17 cellular contexts compared by ENCODE assay signal in genomic region chr4:30868257-30868656, GRCh38.
"Had no signal": no experiment of that assay in that cellular context is flagged by ENCODE, and none has a peak within 500 bp of the region (broad histone marks: within the 10 kb centered on the region; RNA-seq: fewer than 3 reads in every experiment).

No MANE protein-coding gene starts in this region.

- H3K27me3 ChIP-seq: body of pancreas, heart left ventricle, pancreas, stomach, upper lobe of right lung had no signal

- H3K4me1 Mint-ChIP-seq: activated CD4-positive, alpha-beta memory T cell treated with anti-CD3 and anti-CD28 coated beads, Interleukin-2, amount 10 ng/mL, durations not matched to agents 7 days and 5 days; activated CD8-positive, alpha-beta memory T cell treated with anti-CD3 and anti-CD28 coated beads, Interleukin-2, amount 10 ng/mL, durations not matched to agents 7 days and 5 days; naive thymus-derived CD8-positive, alpha-beta T cell had no signal

- H3K4me1 ChIP-seq: pancreas, upper lobe of right lung had no signal

- H3K27ac Mint-ChIP-seq: activated CD4-positive, alpha-beta memory T cell treated with anti-CD3 and anti-CD28 coated beads, Interleukin-2, amount 10 ng/mL, durations not matched to agents 7 days and 5 days; activated CD8-positive, alpha-beta memory T cell treated with anti-CD3 and anti-CD28 coated beads, Interleukin-2, amount 10 ng/mL, durations not matched to agents 7 days and 5 days; activated naive CD8-positive, alpha-beta T cell; naive thymus-derived CD8-positive, alpha-beta T cell had no signal

- H3K4me3 ChIP-seq: body of pancreas, heart left ventricle, left ventricle myocardium inferior, pancreas, stomach, upper lobe of right lung had no signal

- H3K27me3 Mint-ChIP-seq: activated CD4-positive, alpha-beta memory T cell treated with anti-CD3 and anti-CD28 coated beads, Interleukin-2, amount 10 ng/mL, durations not matched to agents 7 days and 5 days; activated CD8-positive, alpha-beta memory T cell treated with anti-CD3 and anti-CD28 coated beads, Interleukin-2, amount 10 ng/mL, durations not matched to agents 7 days and 5 days; activated naive CD8-positive, alpha-beta T cell; naive thymus-derived CD8-positive, alpha-beta T cell had no signal

- ATAC-seq: activated CD8-positive, alpha-beta memory T cell treated with anti-CD3 and anti-CD28 coated beads, Interleukin-2, amount 10 ng/mL, durations not matched to agents 7 days and 5 days; body of pancreas; naive thymus-derived CD8-positive, alpha-beta T cell; pancreas; upper lobe of right lung had no signal

- H3K36me3 ChIP-seq: heart left ventricle, left ventricle myocardium inferior, pancreas, stomach, upper lobe of right lung had no signal

- H3K36me3 Mint-ChIP-seq: activated CD8-positive, alpha-beta memory T cell treated with anti-CD3 and anti-CD28 coated beads, Interleukin-2, amount 10 ng/mL, durations not matched to agents 7 days and 5 days; activated naive CD8-positive, alpha-beta T cell had no signal

- H3K9me3 ChIP-seq: body of pancreas, pancreas, stomach, upper lobe of right lung had no signal

- H3K27ac ChIP-seq: body of pancreas, left ventricle myocardium inferior, pancreas, upper lobe of right lung had no signal

- H3K4me3 Mint-ChIP-seq: activated CD4-positive, alpha-beta memory T cell treated with anti-CD3 and anti-CD28 coated beads, Interleukin-2, amount 10 ng/mL, durations not matched to agents 7 days and 5 days; activated CD8-positive, alpha-beta memory T cell treated with anti-CD3 and anti-CD28 coated beads, Interleukin-2, amount 10 ng/mL, durations not matched to agents 7 days and 5 days; activated naive CD8-positive, alpha-beta T cell; naive thymus-derived CD8-positive, alpha-beta T cell had no signal

- DNase-seq: activated CD4-positive, alpha-beta memory T cell treated with anti-CD3 and anti-CD28 coated beads, Interleukin-2, amount 10 ng/mL, durations not matched to agents 7 days and 5 days; activated CD4-positive, alpha-beta T cell treated with anti-CD3 and anti-CD28 coated beads for 48 hours; activated CD4-positive, CD25-positive, alpha-beta regulatory T cell; activated CD8-positive, alpha-beta memory T cell treated with anti-CD3 and anti-CD28 coated beads, Interleukin-2, amount 10 ng/mL, durations not matched to agents 7 days and 5 days; body of pancreas; caudate nucleus; heart left ventricle; kidney glomerular epithelial cell; left ventricle myocardium inferior; mammary epithelial cell; naive thymus-derived CD8-positive, alpha-beta T cell; pancreas; retina; stomach; T1000; upper lobe of right lung had no signal
